In genomic region chr5:127513571-127513970, GRCh38 we compare ENCODE assay signal across 1 cellular context.
TF ChIP-seq lines count a peak whose summit lies in the region.

No MANE protein-coding gene starts in this region.

TF ChIP-seq in GM23338, 12 proteins besides CTCF, POLR2A, EP300 and RAD21 (continued from another document):
- TF ChIP-seq ZNF462 (CRISPR knock-in tag; IDR thresholded peaks at IDR 0.05) (no peak), REST (IDR thresholded peaks at IDR 0.05; ENCODE audit: unreplicated experiment) (no peak), NANOG (IDR thresholded peaks at IDR 0.05; ENCODE audit: borderline replicate concordance) (no peak), STAT1 (IDR thresholded peaks at IDR 0.05; ENCODE audit: unreplicated experiment) (no peak), ETS1 (IDR thresholded peaks at IDR 0.05) (no peak), JUNB (IDR thresholded peaks at IDR 0.05; ENCODE audit: unreplicated experiment) (no peak), POLR2AphosphoS5 (IDR thresholded peaks at IDR 0.05; ENCODE audit: low read depth) (no peak), EZH2phosphoT487 (IDR thresholded peaks at IDR 0.05; ENCODE audit: unreplicated experiment) (no peak), EZH2 (IDR thresholded peaks at IDR 0.05; ENCODE audit: low read depth, unreplicated experiment) (no peak), ZNF114 (CRISPR knock-in tag; IDR thresholded peaks at IDR 0.05) (no peak), ZNF331 (CRISPR knock-in tag; IDR thresholded peaks at IDR 0.05; ENCODE audit: low read depth) (no peak)
